Comparison of ENCODE assay signal across 8 cellular contexts in the genomic region with DNA sequence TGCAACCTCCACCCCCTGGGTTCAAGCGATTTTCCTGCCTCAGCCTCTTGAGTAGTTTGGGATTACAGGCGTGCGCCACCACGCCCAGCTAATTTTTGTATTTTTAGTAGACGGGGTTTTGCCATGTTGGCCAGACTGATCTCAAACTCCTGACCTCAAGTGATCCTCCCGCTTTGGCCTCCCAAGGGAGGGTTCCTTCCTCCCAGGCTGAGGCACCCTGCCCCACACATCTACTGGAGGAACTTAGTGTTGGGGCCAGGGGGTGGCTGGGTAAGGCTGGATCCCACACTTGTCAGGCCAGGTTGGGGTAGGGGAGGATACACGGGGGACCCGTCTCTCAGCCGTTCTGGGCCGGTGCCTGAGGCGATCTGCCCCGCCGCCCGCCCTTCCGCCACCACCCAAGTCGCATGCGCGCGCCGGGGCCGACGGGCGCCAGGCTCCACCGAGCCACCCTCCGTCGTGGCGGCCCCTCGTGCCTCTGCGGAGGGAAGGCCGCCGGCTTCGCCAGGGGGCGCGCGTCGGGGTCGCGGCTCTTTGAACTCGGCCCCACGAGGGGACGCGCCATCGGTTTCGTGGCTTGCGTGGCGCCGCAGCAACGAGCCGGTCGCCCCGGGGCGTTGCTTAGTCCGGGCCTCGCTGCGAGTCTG. TPM values are rescaled to one million over a fixed set of nuclear protein-coding genes. Genes with fewer than 3 reads are reported as not detected.
A peak's percentile ranks its signal among the peaks of the same experiment; 100 is the strongest.
DNase-seq lines count a peak whose midpoint lies in the region; ATAC-seq lines count a peak whose summit lies in the region.

No MANE protein-coding gene starts in this region.

- peaks cover 48% of the 10 kb centered on the region for H3K4me1 ChIP-seq in effector memory CD4-positive, alpha-beta T cell (ENCODE audit: control insufficient read depth, insufficient read depth, low read length, poor library complexity, severe bottlenecking)
- H3K4me1 ChIP-seq in mononuclear cell (ENCODE audit: insufficient read depth, low read length) = peaks cover 56% of the 10 kb centered on the region

- peak; percentile 48 for DNase-seq in NCI-H2029 (lab: John Stamatoyannopoulos, UW)
- DNase-seq in NCI-H2029 treated with DMSO at 0.1 percent for 48 hours (lab: John Stamatoyannopoulos, UW) = no peak
- DNase-seq in effector memory CD4-positive, alpha-beta T cell = peak in 2 of 3 donors; percentile 68
- peak; percentile 66 for DNase-seq in ureter (ENCODE audit: low spot score)

- peaks cover 3% of the 10 kb centered on the region for H3K36me3 Mint-ChIP-seq in T-helper 1 cell treated with Interleukin-12 subunit alpha and Interleukin-12 subunit beta and Interleukin-4 antibody, amounts not matched to agents 30 μg/mL and 1 μg/mL, for 36 hours (ENCODE audit: low read depth)

- H3K9me3 Mint-ChIP-seq in T-helper 1 cell treated with Interleukin-12 subunit alpha and Interleukin-12 subunit beta and Interleukin-4 antibody, amounts not matched to agents 30 μg/mL and 1 μg/mL, for 36 hours = no peaks in the 10 kb centered on the region

- H3K27me3 Mint-ChIP-seq in T-helper 1 cell treated with Interleukin-12 subunit alpha and Interleukin-12 subunit beta and Interleukin-4 antibody, amounts not matched to agents 30 μg/mL and 1 μg/mL, for 36 hours (ENCODE audit: low read depth) = peaks cover 6% of the 10 kb centered on the region

- H3K27ac Mint-ChIP-seq in T-helper 1 cell treated with Interleukin-12 subunit alpha and Interleukin-12 subunit beta and Interleukin-4 antibody, amounts not matched to agents 30 μg/mL and 1 μg/mL, for 36 hours = peak overlapping the region; percentile 96

- H3K4me1 Mint-ChIP-seq in T-helper 1 cell treated with Interleukin-12 subunit alpha and Interleukin-12 subunit beta and Interleukin-4 antibody, amounts not matched to agents 30 μg/mL and 1 μg/mL, for 36 hours (ENCODE audit: low read depth) = peaks cover 43% of the 10 kb centered on the region

- H3K9me3 ChIP-seq in effector memory CD4-positive, alpha-beta T cell (ENCODE audit: control insufficient read depth, low read length) = no peaks in the 10 kb centered on the region
- no peaks in the 10 kb centered on the region for H3K9me3 ChIP-seq in mononuclear cell (ENCODE audit: low read depth, low read length)

- H3K4me3 Mint-ChIP-seq in T-helper 1 cell treated with Interleukin-12 subunit alpha and Interleukin-12 subunit beta and Interleukin-4 antibody, amounts not matched to agents 30 μg/mL and 1 μg/mL, for 36 hours = peak overlapping the region; percentile 87

- H3K36me3 ChIP-seq in effector memory CD4-positive, alpha-beta T cell (ENCODE audit: control insufficient read depth, insufficient read depth, low read length) = no peaks in the 10 kb centered on the region

- H3K27ac ChIP-seq in effector memory CD4-positive, alpha-beta T cell (ENCODE audit: insufficient read depth, low read length, poor library complexity, severe bottlenecking) = peak overlapping the region; percentile 98

- peak overlapping the region; percentile 58 for H3K4me3 ChIP-seq in effector memory CD4-positive, alpha-beta T cell (ENCODE audit: insufficient read depth, low read depth, low read length, poor library complexity, severe bottlenecking)
- peak overlapping the region; percentile 54 for H3K4me3 ChIP-seq in mononuclear cell (ENCODE audit: low read length)

- ATAC-seq in GM19452 (IDR thresholded peaks at IDR 0.05; ENCODE audit: unreplicated experiment) = peak; percentile 23
- ATAC-seq in HG03460 (IDR thresholded peaks at IDR 0.05; ENCODE audit: unreplicated experiment) = peak; percentile 13

- no peaks in the 10 kb centered on the region for H3K27me3 ChIP-seq in effector memory CD4-positive, alpha-beta T cell (replicated peaks; ENCODE audit: control insufficient read depth, insufficient read depth, low read length, poor library complexity, severe bottlenecking)
- no peaks in the 10 kb centered on the region for H3K27me3 ChIP-seq in mononuclear cell (ENCODE audit: insufficient read depth, low read length)

RNA-seq across cellular contexts. Expression of a gene that starts 15.9 kb away (rescaled TPM):
- total RNA-seq in mononuclear cell (not detected), ureter (37.4 TPM)

RNA-seq across cellular contexts. Expression of a gene that starts 23.3 kb away (rescaled TPM):
- total RNA-seq in mononuclear cell = 21.6 TPM
- 49.2 TPM for total RNA-seq in ureter

RNA-seq across cellular contexts. Expression of a gene that starts 53.8 kb away (rescaled TPM):
- total RNA-seq in mononuclear cell (10.2 TPM), ureter (278 TPM)

Comparison
In these comparisons a context has a peak if more than half of its experiments do, and no peak if none do; other contexts are left out.
1. RNA of a gene that starts 15.9 kb away (total RNA-seq): 37.4 TPM in ureter (single experiment); not detected in mononuclear cell (single experiment); every median in the first group is over 10 times any median in the second.
2. RNA of a gene that starts 53.8 kb away (total RNA-seq): 278 TPM in ureter (single experiment); 10.2 TPM in mononuclear cell (single experiment); every median in the first group is over 10 times any median in the second.